ENCODE assay signal across 8 cellular contexts in genomic region chr20:325889-326644, GRCh38. TPM values are rescaled to one million over a fixed set of nuclear protein-coding genes. Genes with fewer than 3 reads are reported as not detected.
DNase-seq lines count a peak whose midpoint lies in the region; ATAC-seq and TF ChIP-seq lines count a peak whose summit lies in the region.

No MANE protein-coding gene starts in this region.

- no peaks in the 10 kb centered on the region for H3K27me3 Mint-ChIP-seq in activated T-cell treated with anti-CD3 and anti-CD28 coated beads, Interleukin-2, amount 50 U/mL, for 24 hours

- no peak for TF ChIP-seq EP300 in esophagus muscularis mucosa (IDR thresholded peaks at IDR 0.05)

- peak; percentile 9 for ATAC-seq in HG02840 (IDR thresholded peaks at IDR 0.05; ENCODE audit: low FRiP score, unreplicated experiment)
- no peak for ATAC-seq in GM21717 (IDR thresholded peaks at IDR 0.05; ENCODE audit: unreplicated experiment)

- no peaks in the 10 kb centered on the region for H3K9me3 Mint-ChIP-seq in activated T-cell treated with anti-CD3 and anti-CD28 coated beads, Interleukin-2, amount 50 U/mL, for 24 hours

- peak overlapping the region; percentile 74 for H3K27ac Mint-ChIP-seq in activated T-cell treated with anti-CD3 and anti-CD28 coated beads, Interleukin-2, amount 50 U/mL, for 24 hours

- H3K4me3 Mint-ChIP-seq in activated T-cell treated with anti-CD3 and anti-CD28 coated beads, Interleukin-2, amount 50 U/mL, for 24 hours, result peak overlapping the region; percentile 79

- H3K36me3 Mint-ChIP-seq in activated T-cell treated with anti-CD3 and anti-CD28 coated beads, Interleukin-2, amount 50 U/mL, for 24 hours (ENCODE audit: low read depth), result no peaks in the 10 kb centered on the region

- H3K4me1 ChIP-seq in esophagus muscularis mucosa, result peaks cover 19 to 70% (median 61%) of the 10 kb centered on the region in 4 donors

- intact Hi-C loops in esophagus muscularis mucosa (cut with DNase I), result no loop called here

- H3K4me1 Mint-ChIP-seq in activated T-cell treated with anti-CD3 and anti-CD28 coated beads, Interleukin-2, amount 50 U/mL, for 24 hours (ENCODE audit: low read depth), result peaks cover 46% of the 10 kb centered on the region

- peaks cover 0 to 5% (median 2%) of the 10 kb centered on the region in 4 donors for H3K36me3 ChIP-seq in esophagus muscularis mucosa

- WGBS in esophagus muscularis mucosa, result 2% methylated on average over 34 of the region's 103 CpGs

- TF ChIP-seq CTCF in esophagus muscularis mucosa (IDR thresholded peaks at IDR 0.05), result no peak

- H3K9me3 ChIP-seq in esophagus muscularis mucosa, result no peaks in the 10 kb centered on the region

- H3K27me3 ChIP-seq in esophagus muscularis mucosa, result no peaks in the 10 kb centered on the region

- H3K4me3 ChIP-seq in esophagus muscularis mucosa, result peak overlapping the region; percentile 60 to 97 (median 72)

- TF ChIP-seq POLR2A in esophagus muscularis mucosa (IDR thresholded peaks at IDR 0.05; ENCODE audit: low read depth), result no peak

- peak; percentile 56 for DNase-seq in DMS53 treated with DMSO at 0.1 percent for 48 hours (lab: John Stamatoyannopoulos, UW; ENCODE audit: unreplicated experiment)
- DNase-seq in NCI-H526 treated with DMSO at 0.1 percent for 48 hours (lab: John Stamatoyannopoulos, UW), result peak; percentile 57
- DNase-seq in activated T-cell treated with anti-CD3 and anti-CD28 coated beads, Interleukin-2, amount 50 U/mL, for 24 hours, result peak; percentile 75
- DNase-seq in esophagus muscularis mucosa (ENCODE audit: extremely low spot score), result no peak
- peak; percentile 50 for DNase-seq in mucosa of gallbladder (ENCODE audit: low spot score)
- peak; percentile 51 for DNase-seq in superior temporal gyrus (ENCODE audit: extremely low spot score)

- H3K27ac ChIP-seq in esophagus muscularis mucosa (replicated peaks in 1 of 4), result peak overlapping the region; percentile 81 to 98 (median 97)

RNA-seq across cellular contexts. Expression of gene SOX12, which starts 0.7 kb away (rescaled TPM):
- total RNA-seq in esophagus muscularis mucosa (10 to 100 TPM in 1 of 4 donors, 1 to 10 TPM in 3; 3.5 to 14.4 (median 7.2) TPM), mucosa of gallbladder (17.5 TPM)

RNA-seq across cellular contexts. Expression of gene NRSN2, which starts 20.8 kb away (rescaled TPM):
- total RNA-seq in esophagus muscularis mucosa (10 to 100 TPM; 20.8 to 72.8 (median 48.9) TPM), mucosa of gallbladder (30.5 TPM)

RNA-seq across cellular contexts. Expression of gene ZCCHC3, which starts 28.7 kb away (rescaled TPM):
- total RNA-seq in esophagus muscularis mucosa (10 to 100 TPM; 13.3 to 29.9 (median 19.7) TPM), mucosa of gallbladder (16.7 TPM)

RNA-seq across cellular contexts. Expression of gene C20orf96, which starts 35.5 kb away (rescaled TPM):
- total RNA-seq in esophagus muscularis mucosa, result 1 to 10 TPM; 1.7 to 2.6 (median 2.3) TPM
- total RNA-seq in mucosa of gallbladder, result 10.6 TPM

RNA-seq across cellular contexts. Expression of gene TRIB3, which starts 54.5 kb away (rescaled TPM):
- total RNA-seq in esophagus muscularis mucosa (1 to 10 TPM in 3 of 4 donors, under 1 TPM in 1; 0.83 to 6.8 (median 4.0) TPM), mucosa of gallbladder (13.6 TPM)
